ENCODE assay signal across 26 cellular contexts in the genomic region with DNA sequence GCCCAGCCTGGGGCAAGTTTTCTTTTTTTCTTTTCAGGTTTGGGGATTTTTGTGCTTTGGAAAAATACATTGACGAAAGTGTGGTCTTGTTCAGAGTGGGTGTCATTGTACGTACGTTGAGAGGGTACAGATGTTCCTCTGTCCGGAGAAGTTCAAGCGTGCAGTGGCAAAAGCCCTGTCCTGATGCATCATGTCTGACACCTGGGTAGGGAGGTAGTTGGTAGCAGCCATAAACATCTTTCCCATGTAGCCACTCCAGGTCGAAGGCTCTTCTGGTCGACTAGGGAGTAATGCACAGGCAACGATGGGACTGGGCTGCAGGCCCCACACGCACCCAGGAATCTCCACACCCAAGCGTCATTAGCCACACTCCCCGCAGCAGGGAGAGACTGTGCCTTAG. TPM values are rescaled to one million over a fixed set of nuclear protein-coding genes. Genes with fewer than 3 reads are reported as not detected.
DNase-seq lines count a peak whose midpoint lies in the region; FAIRE-seq and TF ChIP-seq lines count a peak whose summit lies in the region.
"Had no signal": no experiment of that assay in that cellular context is flagged by ENCODE, and none has a peak within 500 bp of the region (broad histone marks: within the 10 kb centered on the region; RNA-seq: fewer than 3 reads in every experiment).

No MANE protein-coding gene starts in this region.

- intact Hi-C loops in spleen (cut with DNase I; ENCODE audit: low total_unique reads) (loop anchor here (10.0 kb wide), 1 partner anchor 155 kb away; no protein-coding TSS in a partner anchor), head of caudate nucleus (cut with DNase I) (loop anchor here (10.0 kb wide), 1 partner anchor 135 kb away; the partner anchor contains the start of genes ARSG and SLC16A6)

- no peak overlapping the region for H3K4me2 ChIP-seq in neural progenitor cell
- H3K4me2 ChIP-seq: BLaER1 had no signal

- no peaks in the 10 kb centered on the region for H3K36me3 ChIP-seq in neural progenitor cell
- H3K36me3 ChIP-seq in spleen, result peaks cover 0 to 100% (median 76%) of the 10 kb centered on the region in 6 donors
- H3K36me3 ChIP-seq: BE2C, BLaER1 had no signal

- H3K4me1 ChIP-seq in neural progenitor cell (no peaks in the 10 kb centered on the region), spleen (peaks cover 0 to 3% (median 0%) of the 10 kb centered on the region in 6 donors)
- H3K4me1 ChIP-seq: BE2C had no signal

- no peaks in the 10 kb centered on the region for H4K20me1 ChIP-seq in neural progenitor cell (ENCODE audit: low read depth)
- H4K20me1 ChIP-seq: BLaER1 had no signal

- no peak overlapping the region for H3K27ac ChIP-seq in neural progenitor cell
- H3K27ac ChIP-seq in spleen, result no peak overlapping the region
- H3K27ac ChIP-seq: BLaER1 had no signal

- H3K9me3 Mint-ChIP-seq in endothelial cell (ENCODE audit: unreplicated experiment), result no peaks in the 10 kb centered on the region
- H3K9me3 Mint-ChIP-seq in neural progenitor cell, result no peaks in the 10 kb centered on the region
- H3K9me3 Mint-ChIP-seq: CD4-positive, CD25-positive, alpha-beta regulatory T cell; CD8-positive, alpha-beta memory T cell had no signal

- 93 to 99% (median 94%) methylated on average over 11 of the region's 11 CpGs for WGBS in spleen, 5 donors

- no peaks in the 10 kb centered on the region for H3F3A ChIP-seq in neural progenitor cell (ENCODE audit: low read depth)

- H3K27ac Mint-ChIP-seq in endothelial cell (ENCODE audit: unreplicated experiment) (no peak overlapping the region), neural progenitor cell (no peak overlapping the region)
- H3K27ac Mint-ChIP-seq: CD14-positive monocyte; CD4-positive, alpha-beta memory T cell; CD8-positive, alpha-beta memory T cell had no signal

- TF ChIP-seq CTCF in endothelial cell (IDR thresholded peaks at IDR 0.05; ENCODE audit: unreplicated experiment), result no peak
- TF ChIP-seq CTCF in neural progenitor cell (IDR thresholded peaks at IDR 0.05), result no peak
- TF ChIP-seq CTCF in spleen (IDR thresholded peaks at IDR 0.05 in 8 of 11, conservative IDR thresholded peaks at IDR 0.05 in 3 of 11), result no peak

- H3K27me3 ChIP-seq in neural progenitor cell (no peaks in the 10 kb centered on the region), spleen (replicated peaks in 1 of 7) (no peaks in the 10 kb centered on the region)
- H3K27me3 ChIP-seq: BE2C, BLaER1 had no signal

- no peak for TF ChIP-seq POLR2A in spleen (IDR thresholded peaks at IDR 0.05)
- TF ChIP-seq POLR2A in GM12892 (IDR thresholded peaks at IDR 0.05; ENCODE audit: low read depth, low read length), result no peak

- H3K27me3 Mint-ChIP-seq in endothelial cell (ENCODE audit: unreplicated experiment), result peaks cover 2% of the 10 kb centered on the region
- peaks cover 2% of the 10 kb centered on the region for H3K27me3 Mint-ChIP-seq in neural progenitor cell (ENCODE audit: insufficient read depth, low read depth)
- H3K27me3 Mint-ChIP-seq: CD4-positive, alpha-beta memory T cell; CD4-positive, CD25-positive, alpha-beta regulatory T cell; CD8-positive, alpha-beta memory T cell had no signal

- H3K9me3 ChIP-seq in neural progenitor cell (ENCODE audit: low read depth), result no peaks in the 10 kb centered on the region
- H3K9me3 ChIP-seq in spleen, result no peaks in the 10 kb centered on the region
- H3K9me3 ChIP-seq: BE2C, BLaER1 had no signal

- H2AFZ ChIP-seq in neural progenitor cell (replicated peaks), result no peak overlapping the region

- H3K79me2 ChIP-seq in neural progenitor cell (ENCODE audit: low read depth), result no peaks in the 10 kb centered on the region

- no peaks in the 10 kb centered on the region for H3K4me1 Mint-ChIP-seq in endothelial cell (ENCODE audit: unreplicated experiment)
- peaks cover 2% of the 10 kb centered on the region for H3K4me1 Mint-ChIP-seq in neural progenitor cell
- H3K4me1 Mint-ChIP-seq: CD14-positive monocyte had no signal

- H3K9ac ChIP-seq in neural progenitor cell, result no peak overlapping the region
- H3K9ac ChIP-seq: BLaER1 had no signal

- DNase-seq in endothelial cell (ENCODE audit: low spot score) (no peak), neural progenitor cell (ENCODE audit: low spot score) (no peak), spleen (peak; percentile 32), head of caudate nucleus (no peak), GM19239 (ENCODE audit: insufficient read length, low spot score) (no peak), NCI-H446 treated with DMSO at 0.1 percent for 48 hours (lab: John Stamatoyannopoulos, UW) (no peak), GM12892 (ENCODE audit: insufficient read length) (no peak)
- DNase-seq: 8988T; ACHN; BE2C; C1 segment of cervical spinal cord; CD4-positive, alpha-beta memory T cell; CD4-positive, CD25-positive, alpha-beta regulatory T cell; CD8-positive, alpha-beta memory T cell; COR-L47; DMS 273 treated with DMSO at 0.1 percent for 48 hours; DMS153; DMS53; DMS79; DND-41; EL; GDM1 had no signal

- FAIRE-seq in GM19239 (lab: Jason Lieb, UNC) (no peak), GM12892 (lab: Jason Lieb, UNC) (no peak)
- FAIRE-seq: A204.1, GM12878 had no signal

- peaks cover 49% of the 10 kb centered on the region for H3K36me3 Mint-ChIP-seq in endothelial cell (ENCODE audit: low read depth, unreplicated experiment)
- H3K36me3 Mint-ChIP-seq in neural progenitor cell, result peaks cover 10% of the 10 kb centered on the region

- H3K4me3 Mint-ChIP-seq in endothelial cell (ENCODE audit: unreplicated experiment), result peak overlapping the region; percentile 9
- H3K4me3 Mint-ChIP-seq in neural progenitor cell, result peak overlapping the region; percentile 53
- H3K4me3 Mint-ChIP-seq: CD14-positive monocyte; CD4-positive, alpha-beta memory T cell; CD4-positive, CD25-positive, alpha-beta regulatory T cell; CD8-positive, alpha-beta memory T cell had no signal

- H3K4me3 ChIP-seq in neural progenitor cell, result no peak overlapping the region
- no peak overlapping the region for H3K4me3 ChIP-seq in spleen
- H3K4me3 ChIP-seq: BLaER1, GM12878 had no signal

RNA-seq across cellular contexts. Expression of gene WIPI1, which starts 27.4 kb away (rescaled TPM):
- total RNA-seq in endothelial cell (ENCODE audit: unreplicated experiment), result 98.0 TPM
- total RNA-seq in neural progenitor cell (ENCODE audit: low replicate concordance), result 27.8 and 29.5 TPM in 2 replicates
- total RNA-seq in spleen, result 10 to 100 TPM; 23.6 to 38.3 (median 27.8) TPM
- 1 to 10 TPM; 7.2 to 9.5 (median 7.7) TPM for polyA plus RNA-seq in spleen
- 11.4 TPM for polyA plus RNA-seq in GM12892 (2012; ENCODE audit: missing spikeins)
